Comparison of ENCODE assay signal across 19 cellular contexts in the genomic region with DNA sequence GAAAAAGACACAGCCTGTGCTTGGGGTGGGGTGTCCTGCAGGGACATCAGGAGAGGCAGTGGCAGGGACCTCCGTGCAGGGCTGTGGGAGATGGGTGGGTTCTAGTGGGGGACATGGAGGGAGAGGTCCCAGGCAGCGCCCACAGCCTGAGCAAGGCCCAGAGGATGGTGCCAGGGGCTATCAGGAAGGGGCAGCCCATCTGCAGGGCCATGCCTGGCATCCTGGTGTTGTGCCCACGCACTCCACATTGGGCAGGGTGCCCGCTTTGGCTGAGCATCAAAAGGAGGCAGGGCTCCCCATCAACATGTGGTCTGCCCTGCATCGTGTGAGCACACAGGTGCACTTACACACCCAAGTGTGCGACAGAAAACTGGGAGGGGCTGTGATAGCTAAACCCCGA.
"Had no signal": no experiment of that assay in that cellular context is flagged by ENCODE, and none has a peak within 500 bp of the region (broad histone marks: within the 10 kb centered on the region; RNA-seq: fewer than 3 reads in every experiment).

No MANE protein-coding gene starts in this region.

- H3K27me3 Mint-ChIP-seq: activated naive CD8-positive, alpha-beta T cell treated with anti-CD3 and anti-CD28 coated beads for 36 hours; effector memory CD8-positive, alpha-beta T cell; memory B cell; stimulated activated memory B cell treated with anti-CD40 and anti-IgM and Interleukin-4, amounts not matched to agents 10 μg/mL and 1 μg/mL and 100 μg/mL, for 72 hours had no signal

- FAIRE-seq: pancreas, TTC549 had no signal

- DNase-seq: activated CD4-positive, alpha-beta T cell treated with anti-CD3 and anti-CD28 coated beads, Interleukin-2, amount 50 U/mL, for 4 hours; activated naive CD8-positive, alpha-beta T cell treated with anti-CD3 and anti-CD28 coated beads for 36 hours; amniotic stem cell; body of pancreas; caudate nucleus; effector memory CD8-positive, alpha-beta T cell; esophagus squamous epithelium; immature natural killer cell; kidney glomerular epithelial cell; mucosa of descending colon; naive B cell; pancreas; stimulated activated CD4-positive, alpha-beta T cell treated with anti-CD3 and anti-CD28 coated beads, Interleukin-4, amount 100 ng/mL, for 4 hours; T-helper 2 cell had no signal

- H3K27ac Mint-ChIP-seq: activated naive CD8-positive, alpha-beta T cell treated with anti-CD3 and anti-CD28 coated beads for 36 hours; effector memory CD8-positive, alpha-beta T cell; memory B cell; stimulated activated memory B cell treated with anti-CD40 and anti-IgM and Interleukin-4, amounts not matched to agents 10 μg/mL and 1 μg/mL and 100 μg/mL, for 72 hours had no signal

- H3K4me1 Mint-ChIP-seq: immature natural killer cell; stimulated activated memory B cell treated with anti-CD40 and anti-IgM and Interleukin-4, amounts not matched to agents 10 μg/mL and 1 μg/mL and 100 μg/mL, for 72 hours had no signal

- H3K27ac ChIP-seq: body of pancreas, esophagus squamous epithelium, pancreas, thoracic aorta had no signal

- ATAC-seq: body of pancreas; effector memory CD8-positive, alpha-beta T cell; mucosa of descending colon; pancreas; sciatic nerve; stimulated activated memory B cell treated with anti-CD40 and anti-IgM and Interleukin-4, amounts not matched to agents 10 μg/mL and 1 μg/mL and 100 μg/mL, for 72 hours had no signal

- H3K4me3 ChIP-seq: body of pancreas, esophagus squamous epithelium, mucosa of descending colon, pancreas, thoracic aorta had no signal

- H3K36me3 ChIP-seq: esophagus squamous epithelium, pancreas had no signal

- H3K9me3 Mint-ChIP-seq: activated naive CD8-positive, alpha-beta T cell treated with anti-CD3 and anti-CD28 coated beads for 36 hours; effector memory CD8-positive, alpha-beta T cell; immature natural killer cell; memory B cell; naive B cell; stimulated activated memory B cell treated with anti-CD40 and anti-IgM and Interleukin-4, amounts not matched to agents 10 μg/mL and 1 μg/mL and 100 μg/mL, for 72 hours had no signal

- H3K9me3 ChIP-seq: body of pancreas, esophagus squamous epithelium, mucosa of descending colon, pancreas, thoracic aorta had no signal

- H3K36me3 Mint-ChIP-seq: activated naive CD8-positive, alpha-beta T cell treated with anti-CD3 and anti-CD28 coated beads for 36 hours had no signal

- H3K4me1 ChIP-seq: body of pancreas, pancreas had no signal

- H3K27me3 ChIP-seq: body of pancreas, esophagus squamous epithelium, pancreas had no signal

- H3K4me3 Mint-ChIP-seq: activated naive CD8-positive, alpha-beta T cell treated with anti-CD3 and anti-CD28 coated beads for 36 hours; effector memory CD8-positive, alpha-beta T cell; immature natural killer cell; memory B cell; stimulated activated memory B cell treated with anti-CD40 and anti-IgM and Interleukin-4, amounts not matched to agents 10 μg/mL and 1 μg/mL and 100 μg/mL, for 72 hours had no signal
